ENCODE assay signal across 30 cellular contexts in genomic region chr12:33832900-33833299, GRCh38.
"Had no signal": no experiment of that assay in that cellular context is flagged by ENCODE, and none has a peak within 500 bp of the region (broad histone marks: within the 10 kb centered on the region; RNA-seq: fewer than 3 reads in every experiment).

No MANE protein-coding gene starts in this region.

- FAIRE-seq: astrocyte, bronchial epithelial cell, TTC549 had no signal

- H3K36me3 ChIP-seq: brain microvascular endothelial cell had no signal

- ATAC-seq: activated T-cell treated with anti-CD3 and anti-CD28 coated beads, Interleukin-2, amount 50 U/mL, for 4 hours; activated T-helper 17 cell treated with anti-CD3 and anti-CD28 coated beads, Interleukin-2, amount 50 U/mL, for 72 hours; esophagus mucosa; T-helper 17 cell; WTC11 had no signal

- H3K4me3 ChIP-seq: coronary artery, dorsolateral prefrontal cortex had no signal

- DNase-seq: activated CD4-positive, alpha-beta memory T cell treated with anti-CD3 and anti-CD28 coated beads, Interleukin-2, amount 10 ng/mL, durations not matched to agents 7 days and 5 days; activated CD4-positive, alpha-beta T cell treated with anti-CD3 and anti-CD28 coated beads for 1 hour; activated CD4-positive, alpha-beta T cell treated with anti-CD3 and anti-CD28 coated beads for 4 hours; activated CD4-positive, alpha-beta T cell treated with anti-CD3 and anti-CD28 coated beads, Interleukin-2, amount 10 ng/mL, durations not matched to agents 7 days and 5 days; activated CD4-positive, alpha-beta T cell treated with anti-CD3 and anti-CD28 coated beads, Interleukin-2, amount 50 U/mL, for 4 hours; activated CD8-positive, alpha-beta memory T cell treated with anti-CD3 and anti-CD28 coated beads for 24 hours; activated effector memory CD4-positive, alpha-beta T cell treated with Interleukin-2 at 50 U/mL for 16 hours; activated gamma-delta T cell treated with Interleukin-2 at 50 U/mL for 16 hours; activated naive CD4-positive, alpha-beta T cell treated with anti-CD3 and anti-CD28 coated beads, Interleukin-2, amount 50 U/mL, for 16 hours; activated naive CD4-positive, alpha-beta T cell treated with Interleukin-2 at 50 U/mL for 16 hours; activated T-cell treated with anti-CD3 and anti-CD28 coated beads, Interleukin-2, amount 50 U/mL, for 4 hours; amniotic stem cell; anterior cingulate cortex; brain microvascular endothelial cell; dorsolateral prefrontal cortex; effector memory CD4-positive, alpha-beta T cell; endodermal cell; foreskin fibroblast; head of caudate nucleus; T-helper 1 cell; T-helper 17 cell; T1000 had no signal

- H3K27ac ChIP-seq: brain microvascular endothelial cell, coronary artery, dorsolateral prefrontal cortex, VCaP had no signal

- H3K27me3 ChIP-seq: brain microvascular endothelial cell, dorsolateral prefrontal cortex had no signal
